20 cellular contexts compared by ENCODE assay signal in genomic region chr11:36280531-36280930, GRCh38.
"Had no signal": no experiment of that assay in that cellular context is flagged by ENCODE, and none has a peak within 500 bp of the region (broad histone marks: within the 10 kb centered on the region; RNA-seq: fewer than 3 reads in every experiment).

No MANE protein-coding gene starts in this region.

- H3K9me3 ChIP-seq: stomach, transverse colon had no signal

- H3K27me3 ChIP-seq: neural progenitor cell, stomach, suprapubic skin, transverse colon had no signal

- H3K36me3 ChIP-seq: neural progenitor cell had no signal

- H3K4me3 ChIP-seq: mucosa of descending colon, neural progenitor cell, smooth muscle cell, stomach, suprapubic skin, transverse colon had no signal

- H3K27ac ChIP-seq: neural progenitor cell, stomach, suprapubic skin, transverse colon, WERI-Rb-1 had no signal

- ATAC-seq: mucosa of descending colon; naive thymus-derived CD4-positive, alpha-beta T cell; sciatic nerve; stimulated activated memory B cell treated with anti-CD40 and anti-IgM and Interleukin-4, amounts not matched to agents 10 μg/mL and 1 μg/mL and 100 μg/mL, for 72 hours had no signal

- H2AFZ ChIP-seq: neural progenitor cell had no signal

- H3K4me1 ChIP-seq: suprapubic skin, transverse colon had no signal

- DNase-seq: activated naive CD4-positive, alpha-beta T cell treated with Interleukin-2 at 50 U/mL for 16 hours; activated naive CD8-positive, alpha-beta T cell treated with anti-CD3 and anti-CD28 coated beads for 36 hours; activated T-cell treated with anti-CD3 and anti-CD28 coated beads, Interleukin-2, amount 50 U/mL, for 48 hours; cerebellar nuclear complex; cortex of kidney; foreskin melanocyte; glutamatergic neuron; hippocampal formation; mucosa of descending colon; naive thymus-derived CD4-positive, alpha-beta T cell; stimulated activated CD4-positive, alpha-beta T cell treated with anti-CD3 and anti-CD28 coated beads, Interleukin-15, amount 100 ng/mL, for 24 hours; stomach; T-helper 1 cell; transverse colon; WERI-Rb-1 had no signal

- H3K9ac ChIP-seq: neural progenitor cell had no signal

- H3K4me2 ChIP-seq: neural progenitor cell, smooth muscle cell had no signal
